ENCODE assay signal across 26 cellular contexts in genomic region chr15:79881668-79882067, GRCh38. TPM values are rescaled to one million over a fixed set of nuclear protein-coding genes. Genes with fewer than 3 reads are reported as not detected.
DNase-seq lines count a peak whose midpoint lies in the region; ATAC-seq, FAIRE-seq and TF ChIP-seq lines count a peak whose summit lies in the region.
"Had no signal": no experiment of that assay in that cellular context is flagged by ENCODE, and none has a peak within 500 bp of the region (broad histone marks: within the 10 kb centered on the region; RNA-seq: fewer than 3 reads in every experiment).

No MANE protein-coding gene starts in this region.

- H3K4me1 ChIP-seq in A549 = no peaks in the 10 kb centered on the region
- H3K4me1 ChIP-seq in HepG2 (ENCODE audit: insufficient read depth, low read length) = peaks cover 56% of the 10 kb centered on the region
- peaks cover 10% of the 10 kb centered on the region for H3K4me1 ChIP-seq in Caco-2

- ATAC-seq in A549 = no peak
- peak; percentile 71 for ATAC-seq in HepG2
- ATAC-seq in GM19324 (IDR thresholded peaks at IDR 0.05; ENCODE audit: low FRiP score, unreplicated experiment) = no peak
- ATAC-seq: CD8-positive, alpha-beta T cell had no signal

- H3K27me3 Mint-ChIP-seq in Caco-2 (ENCODE audit: insufficient read depth, unreplicated experiment) = no peaks in the 10 kb centered on the region

- H3K4me3 ChIP-seq in A549 (no peak overlapping the region), HepG2 (replicated peaks in 1 of 3; ENCODE audit: insufficient read depth in 1 of 3, low read depth in 2 of 3, low read length in 3 of 3) (no peak overlapping the region), Caco-2 (ENCODE audit: low read depth, low read length) (no peak overlapping the region)
- H3K4me3 ChIP-seq: MG63, SK-N-MC had no signal

- H3K27ac Mint-ChIP-seq in Caco-2 (ENCODE audit: unreplicated experiment) = no peak overlapping the region
- H3K27ac Mint-ChIP-seq: CD8-positive, alpha-beta T cell had no signal

- H3K9me3 Mint-ChIP-seq in Caco-2 (ENCODE audit: unreplicated experiment) = peaks cover 17% of the 10 kb centered on the region

- in situ Hi-C loops in HepG2 (cut with HindIII; ENCODE audit: extremely low pct_ligation_motif_present, low pct_unique_long_range_greater_than_20kb) = loop anchor here (25.0 kb wide), 1 partner anchor 281 kb away; the partner anchor contains the start of gene FAH

- WGBS in A549 (ENCODE audit: missing lambda C conversion rate) = 87% methylated on average over 3 of the region's 3 CpGs
- WGBS in HepG2 (ENCODE audit: low lambda C conversion rate) = 68% methylated on average over 3 of the region's 3 CpGs

- H3K4me1 Mint-ChIP-seq in Caco-2 (ENCODE audit: low read depth, unreplicated experiment) = peaks cover 16% of the 10 kb centered on the region

- POLR2A ChIA-PET in A549 (lab: Yijun Ruan, JAX) (no interaction called here), HepG2 (lab: Yijun Ruan, JAX) (no interaction called here), Caco-2 (lab: Charles Lee) (no interaction called here)

- H3K36me3 Mint-ChIP-seq in Caco-2 (ENCODE audit: insufficient read depth, unreplicated experiment) = peaks cover 79% of the 10 kb centered on the region

- DNase-seq in NCI-H1092 treated with DMSO at 0.1 percent for 48 hours (lab: John Stamatoyannopoulos, UW) = peak; percentile 20
- no peak for DNase-seq in NCI-H1092 (lab: John Stamatoyannopoulos, UW)
- DNase-seq in A549 (ENCODE audit: low read depth in 1 of 2, low spot score in 1 of 2) = no peak
- DNase-seq in OCI-M1 (lab: John Stamatoyannopoulos, UW) = peak; percentile 51
- no peak for DNase-seq in HepG2 (ENCODE audit: low spot score)
- DNase-seq in NCI-H345 (lab: John Stamatoyannopoulos, UW) = no peak
- DNase-seq in Caco-2 = no peak
- DNase-seq: AML-193; C1 segment of cervical spinal cord; Calu3; CD8-positive, alpha-beta T cell; DMS153; Kasumi-1; MG63; NCI-H146; NCI-H2029; NCI-H2171; NCI-H446 treated with DMSO at 0.1 percent for 48 hours; NCI-H526 treated with DMSO at 0.1 percent for 48 hours; SHP77 treated with DMSO at 0.1 percent for 48 hours had no signal

- TF ChIP-seq RAD21 in A549 (conservative IDR thresholded peaks at IDR 0.05 in 1 of 2, IDR thresholded peaks at IDR 0.05 in 1 of 2) (no peak), HepG2 (CRISPR knock-in tag; IDR thresholded peaks at IDR 0.05) (no peak)

- H4K20me1 ChIP-seq in HepG2 (ENCODE audit: insufficient read depth, low read length) = no peaks in the 10 kb centered on the region

- no peak overlapping the region for H3K27ac ChIP-seq in A549
- H3K27ac ChIP-seq in HepG2 (ENCODE audit: extremely low read length, insufficient read depth, low read length) = peak overlapping the region; percentile 33
- H3K27ac ChIP-seq: 22Rv1, RWPE1, SK-N-MC had no signal

- H3K36me3 ChIP-seq in HepG2 (replicated peaks in 1 of 2; ENCODE audit: control insufficient read depth in 1 of 2, insufficient read depth in 2 of 2, low read length in 2 of 2) (peaks cover 9 to 48% of the 10 kb centered on the region in 2 experiments), Caco-2 (ENCODE audit: control insufficient read depth, insufficient read depth, low read length) (peaks cover 1% of the 10 kb centered on the region)

- FAIRE-seq in A549 (lab: Jason Lieb, UNC) (peak; percentile 23), HepG2 (lab: Jason Lieb, UNC) (peak; percentile 47)
- FAIRE-seq: GM12892, GM19239 had no signal

- H3K9me3 ChIP-seq in A549 (peaks cover 35% of the 10 kb centered on the region), HepG2 (ENCODE audit: low read length) (peaks cover 24% of the 10 kb centered on the region), Caco-2 (peaks cover 16% of the 10 kb centered on the region; the same call in 1 of the 2 replicates)

- TF ChIP-seq POLR2A in A549 (IDR thresholded peaks at IDR 0.05; ENCODE audit: low read length) (no peak), HepG2 (IDR thresholded peaks at IDR 0.05; ENCODE audit: insufficient read depth in 1 of 2, low read depth in 2 of 2, low read length in 2 of 2) (no peak)

- H3K9ac ChIP-seq in HepG2 (ENCODE audit: insufficient read depth, low read depth, low read length) = no peak overlapping the region

- no peak overlapping the region for H2AFZ ChIP-seq in HepG2 (ENCODE audit: low read length)

- H3K27me3 ChIP-seq in HepG2 (ENCODE audit: control insufficient read depth in 1 of 2, insufficient read depth in 2 of 2, low read length in 2 of 2) = no peaks in the 10 kb centered on the region
- H3K27me3 ChIP-seq in Caco-2 (replicated peaks; ENCODE audit: control insufficient read depth, insufficient read depth, low read length) = no peaks in the 10 kb centered on the region
- H3K27me3 ChIP-seq: MG63 had no signal

- TF ChIP-seq CTCF in A549 (IDR thresholded peaks at IDR 0.05) = no peak
- TF ChIP-seq CTCF in HepG2 (CRISPR knock-in tag; IDR thresholded peaks at IDR 0.05) = no peak
- no peak for TF ChIP-seq CTCF in Caco-2 (IDR thresholded peaks at IDR 0.05; ENCODE audit: insufficient read depth in 1 of 2, low read depth in 1 of 2, low read length in 1 of 2, severe bottlenecking in 1 of 2, unreplicated experiment in 1 of 2)

- no peak overlapping the region for H3K4me3 Mint-ChIP-seq in Caco-2 (ENCODE audit: unreplicated experiment)
- H3K4me3 Mint-ChIP-seq: CD8-positive, alpha-beta T cell had no signal

- H3K79me2 ChIP-seq in HepG2 (ENCODE audit: insufficient read depth, low read length) = peaks cover 11% of the 10 kb centered on the region

- intact Hi-C loops in HepG2 (cut with micrococcal nuclease; ENCODE audit: unreplicated experiment) (loop anchor here (10.0 kb wide), 1 partner anchor 273 kb away; the partner anchor contains the start of gene FAH), Caco-2 (cut with micrococcal nuclease; ENCODE audit: unreplicated experiment) (no loop called here)

- H3K4me2 ChIP-seq in A549 = no peak overlapping the region
- no peak overlapping the region for H3K4me2 ChIP-seq in HepG2 (ENCODE audit: low read depth, low read length)

- CTCF ChIA-PET in A549 (lab: Yijun Ruan, JAX) = interaction anchor here (1.2 to 1.7 kb wide), 7 partner anchors 9 to 542 kb away, joined by 3 to 12 read pairs (median 7); partner anchors contain the start of gene MTHFS
- CTCF ChIA-PET in HepG2 (lab: Yijun Ruan, JAX; ENCODE audit: low intra/inter-chr PET ratio, low total read pairs) = no interaction called here
- CTCF ChIA-PET in Caco-2 (lab: Charles Lee) = no interaction called here

- BruUV-seq in HepG2 (replicated peaks; lab: Mats Ljungman, UMichigan) (no TSS peak), Caco-2 (replicated peaks; lab: Mats Ljungman, UMichigan) (no TSS peak)

- TF ChIP-seq EP300 in A549 (IDR thresholded peaks at IDR 0.05) (no peak), HepG2 (IDR thresholded peaks at IDR 0.05; ENCODE audit: low read depth in 2 of 2, low read length in 2 of 2) (peak in 1 of 2 experiments; percentile 36; a peak in 1 of 4 replicates), HepG2 (CRISPR knock-in tag; IDR thresholded peaks at IDR 0.05; ENCODE audit: borderline replicate concordance) (no peak)

TF ChIP-seq in A549, 52 proteins besides CTCF, POLR2A, EP300 and RAD21 (continues in another document):
- TF ChIP-seq ATOH8 (CRISPR knock-in tag; IDR thresholded peaks at IDR 0.05; ENCODE audit: low read depth) (no peak), HOXB5 (CRISPR knock-in tag; IDR thresholded peaks at IDR 0.05) (no peak)

TF ChIP-seq in HepG2, 621 proteins besides CTCF, POLR2A, EP300 and RAD21 (continues in another document):
- TF ChIP-seq TCF7 (IDR thresholded peaks at IDR 0.05; ENCODE audit: low read depth) = peak; percentile 40
- peak; percentile 20; the same call in 1 of the 2 replicates for TF ChIP-seq GATAD2A (CRISPR knock-in tag; IDR thresholded peaks at IDR 0.05)
- 0 out of 2 replicates have a peak, but pooled peaks have one; percentile 11 for TF ChIP-seq ELF3 (CRISPR knock-in tag; IDR thresholded peaks at IDR 0.05)
- peak; percentile 31; the same call in 1 of the 2 replicates for TF ChIP-seq FOXA3 (CRISPR knock-in tag; IDR thresholded peaks at IDR 0.05)
- no peak for TF ChIP-seq SRSF1 (optimal IDR thresholded peaks at IDR 0.05; ENCODE audit: low read depth, low read length)
- TF ChIP-seq MEF2D (CRISPR knock-in tag; IDR thresholded peaks at IDR 0.05) = no peak
- no peak for TF ChIP-seq SOX13 (IDR thresholded peaks at IDR 0.05)
- peak in 1 of 2 experiments; percentile 69; a peak in 2 of 4 replicates for TF ChIP-seq SOX13 (CRISPR knock-in tag; conservative IDR thresholded peaks at IDR 0.05 in 1 of 2, IDR thresholded peaks at IDR 0.05 in 1 of 2)
- TF ChIP-seq TBX3 (IDR thresholded peaks at IDR 0.05; ENCODE audit: borderline replicate concordance) = peak; percentile 38; the same call in 1 of the 2 replicates

RNA-seq across cellular contexts. Expression of gene MTHFS, which starts 15.1 kb away (rescaled TPM):
- polyA plus RNA-seq in A549 (2011; rRNA removed) = 125 and 158 TPM in 2 replicates
- polyA plus RNA-seq in A549 (2012; cell fraction: cytosol; rRNA removed) = 135 and 141 TPM in 2 replicates
- polyA plus RNA-seq in A549 (2012; cell fraction: nucleus; rRNA removed) = 41.1 and 54.7 TPM in 2 replicates
- polyA plus RNA-seq in A549 (2017; fragmentation: RNase III; extraction: RNeasy Plus Mini Kit Qiagen cat#74134 plus additional on column Dnase treatment) = 102 to 115 TPM (median 107 TPM) in 3 replicates
- 17.6 and 19.3 TPM in 2 replicates for polyA minus RNA-seq in A549 (2011; rRNA and poly(A)+ RNA removed)
- total RNA-seq in HepG2 (2016; rRNA removed; fragmentation: Illumina TruSeq; extraction: Trizol) = 37.0 and 52.4 TPM in 2 replicates
- total RNA-seq in HepG2 (2016; cell fraction: cytosol; rRNA removed; fragmentation: Illumina TruSeq; extraction: Trizol; ENCODE audit: low read depth) = 27.5 and 32.2 TPM in 2 replicates
- 35.9 and 52.4 TPM in 2 replicates for total RNA-seq in HepG2 (2016; cell fraction: insoluble cytoplasmic fraction; rRNA removed; fragmentation: Illumina TruSeq; extraction: Trizol)
- 35.1 and 35.8 TPM in 2 replicates for total RNA-seq in HepG2 (2016; cell fraction: membrane; rRNA removed; fragmentation: Illumina TruSeq; extraction: Trizol)
- 20.8 and 21.2 TPM in 2 replicates for total RNA-seq in HepG2 (2016; cell fraction: nucleus; rRNA removed; fragmentation: Illumina TruSeq; extraction: Trizol)
- 48.7 and 49.7 TPM in 2 replicates for polyA plus RNA-seq in HepG2 (2011; rRNA removed)
- 51.7 and 69.8 TPM in 2 replicates for polyA plus RNA-seq in HepG2 (2011; cell fraction: cytosol; rRNA removed)
- 17.3 and 18.6 TPM in 2 replicates for polyA plus RNA-seq in HepG2 (2011; cell fraction: nucleus; rRNA removed)
- 54.3 and 54.5 TPM in 2 replicates for polyA plus RNA-seq in HepG2 (2012)
- 37.9 and 57.9 TPM in 2 replicates for polyA plus RNA-seq in HepG2 (2016; cell fraction: cytosol; fragmentation: Illumina TruSeq; extraction: Trizol; ENCODE audit: low read depth)
- polyA plus RNA-seq in HepG2 (2016; cell fraction: insoluble cytoplasmic fraction; fragmentation: Illumina TruSeq; extraction: Trizol; ENCODE audit: low read depth) = 97.4 and 99.9 TPM in 2 replicates
- polyA plus RNA-seq in HepG2 (2016; cell fraction: membrane; fragmentation: Illumina TruSeq; extraction: Trizol; ENCODE audit: low read depth) = 50.6 and 54.6 TPM in 2 replicates
- polyA plus RNA-seq in HepG2 (2016; cell fraction: nucleus; fragmentation: Illumina TruSeq; extraction: Trizol; ENCODE audit: insufficient read depth, low read depth) = 42.9 and 44.8 TPM in 2 replicates
- polyA minus RNA-seq in HepG2 (2011; rRNA and poly(A)+ RNA removed; ENCODE audit: low replicate concordance) = 7.5 and 10.8 TPM in 2 replicates
- 17.3 and 20.8 TPM in 2 replicates for polyA minus RNA-seq in HepG2 (2011; cell fraction: cytosol; rRNA and poly(A)+ RNA removed)
- polyA minus RNA-seq in HepG2 (2011; cell fraction: nucleus; rRNA and poly(A)+ RNA removed) = 30.0 and 33.6 TPM in 2 replicates
- total RNA-seq in Caco-2 (2022) = 45.1 and 48.2 TPM in 2 replicates

Comparison
In these comparisons a context has a peak if more than half of its experiments do, and no peak if none do; other contexts are left out.
1. DNase-seq: peak in NCI-H1092 treated with DMSO at 0.1 percent for 48 hours (single experiment) and OCI-M1 (single experiment); none in NCI-H1092 (single experiment), A549 (0 of 2), HepG2 (single experiment), NCI-H345 (single experiment) and Caco-2 (0 of 2).